25 cellular contexts compared by ENCODE assay signal in genomic region chr10:100895896-100896295, GRCh38. TPM values are rescaled to one million over a fixed set of nuclear protein-coding genes. Genes with fewer than 3 reads are reported as not detected.
DNase-seq lines count a peak whose midpoint lies in the region; ATAC-seq and TF ChIP-seq lines count a peak whose summit lies in the region.
"Had no signal": no experiment of that assay in that cellular context is flagged by ENCODE, and none has a peak within 500 bp of the region (broad histone marks: within the 10 kb centered on the region; RNA-seq: fewer than 3 reads in every experiment).

No MANE protein-coding gene starts in this region.

- no peaks in the 10 kb centered on the region for H3K79me2 ChIP-seq in DOHH2 (ENCODE audit: control insufficient read depth, low read length)

- H3F3A ChIP-seq in DOHH2 (ENCODE audit: control insufficient read depth, insufficient read depth), result peaks cover 18% of the 10 kb centered on the region

- peak overlapping the region; percentile 90 for H3K4me2 ChIP-seq in DOHH2 (ENCODE audit: low read length)

- H3K27ac Mint-ChIP-seq in stimulated activated naive B cell treated with anti-CD40 and anti-IgM and Interleukin-4, amounts not matched to agents 10 μg/mL and 1 μg/mL and 100 μg/mL, for 72 hours, result peak overlapping the region; percentile 47
- H3K27ac Mint-ChIP-seq: activated T-cell treated with anti-CD3 and anti-CD28 coated beads, Interleukin-2, amount 50 U/mL, for 24 hours; immature natural killer cell; naive thymus-derived CD4-positive, alpha-beta T cell; stimulated activated naive CD8-positive, alpha-beta T cell treated with anti-CD3 and anti-CD28 coated beads, Interleukin-15, Interleukin-2, amounts not matched to agents 100 ng/mL and 50 ng/mL, for 24 hours had no signal

- 94% methylated on average over 3 of the region's 3 CpGs for WGBS in esophagus muscularis mucosa

- H3K4me3 Mint-ChIP-seq in stimulated activated naive B cell treated with anti-CD40 and anti-IgM and Interleukin-4, amounts not matched to agents 10 μg/mL and 1 μg/mL and 100 μg/mL, for 72 hours, result peak overlapping the region in 1 of 2 donors; percentile 7
- H3K4me3 Mint-ChIP-seq: activated T-cell treated with anti-CD3 and anti-CD28 coated beads, Interleukin-2, amount 50 U/mL, for 24 hours; immature natural killer cell; naive thymus-derived CD4-positive, alpha-beta T cell; stimulated activated naive CD8-positive, alpha-beta T cell treated with anti-CD3 and anti-CD28 coated beads, Interleukin-15, Interleukin-2, amounts not matched to agents 100 ng/mL and 50 ng/mL, for 24 hours had no signal

- no peaks in the 10 kb centered on the region for H3K36me3 Mint-ChIP-seq in stimulated activated naive B cell treated with anti-CD40 and anti-IgM and Interleukin-4, amounts not matched to agents 10 μg/mL and 1 μg/mL and 100 μg/mL, for 72 hours
- H3K36me3 Mint-ChIP-seq: immature natural killer cell; naive thymus-derived CD4-positive, alpha-beta T cell had no signal

- H3K27me3 Mint-ChIP-seq in stimulated activated naive B cell treated with anti-CD40 and anti-IgM and Interleukin-4, amounts not matched to agents 10 μg/mL and 1 μg/mL and 100 μg/mL, for 72 hours, result peaks cover 13 to 26% of the 10 kb centered on the region in 2 donors

- H3K9me3 Mint-ChIP-seq in stimulated activated naive B cell treated with anti-CD40 and anti-IgM and Interleukin-4, amounts not matched to agents 10 μg/mL and 1 μg/mL and 100 μg/mL, for 72 hours, result no peaks in the 10 kb centered on the region
- H3K9me3 Mint-ChIP-seq: activated T-cell treated with anti-CD3 and anti-CD28 coated beads, Interleukin-2, amount 50 U/mL, for 24 hours; immature natural killer cell; naive thymus-derived CD4-positive, alpha-beta T cell; stimulated activated naive CD8-positive, alpha-beta T cell treated with anti-CD3 and anti-CD28 coated beads, Interleukin-15, Interleukin-2, amounts not matched to agents 100 ng/mL and 50 ng/mL, for 24 hours had no signal

- H4K20me1 ChIP-seq in DOHH2 (ENCODE audit: control insufficient read depth, insufficient read depth, low read depth, low read length), result no peaks in the 10 kb centered on the region
- H4K20me1 ChIP-seq: BLaER1 treated with 17β-estradiol and CSF1 and Interleukin-3, amounts not matched to agents 10 nM and 100 nM had no signal

- TF ChIP-seq CTCF in DOHH2 (IDR thresholded peaks at IDR 0.05; ENCODE audit: low read depth, low read length, poor library complexity, severe bottlenecking) (no peak), esophagus muscularis mucosa (IDR thresholded peaks at IDR 0.05) (no peak)

- H3K27me3 ChIP-seq in DOHH2 (ENCODE audit: control insufficient read depth, low read length) (no peaks in the 10 kb centered on the region), esophagus muscularis mucosa (peaks cover 0 to 65% (median 3%) of the 10 kb centered on the region in 4 donors)
- H3K27me3 ChIP-seq: BLaER1 treated with 17β-estradiol and CSF1 and Interleukin-3, amounts not matched to agents 10 nM and 100 nM had no signal

- peaks cover 9 to 17% of the 10 kb centered on the region in 2 donors for H3K4me1 Mint-ChIP-seq in stimulated activated naive B cell treated with anti-CD40 and anti-IgM and Interleukin-4, amounts not matched to agents 10 μg/mL and 1 μg/mL and 100 μg/mL, for 72 hours
- H3K4me1 Mint-ChIP-seq: immature natural killer cell had no signal

- intact Hi-C loops in esophagus muscularis mucosa (cut with DNase I), result no loop called here

- no peak for TF ChIP-seq EP300 in esophagus muscularis mucosa (IDR thresholded peaks at IDR 0.05)

- H3K9me3 ChIP-seq in DOHH2 (ENCODE audit: control insufficient read depth, insufficient read depth, low read length) (no peaks in the 10 kb centered on the region), esophagus muscularis mucosa (no peaks in the 10 kb centered on the region)
- H3K9me3 ChIP-seq: BLaER1 treated with 17β-estradiol and CSF1 and Interleukin-3, amounts not matched to agents 10 nM and 100 nM; left lung had no signal

- ATAC-seq in stimulated activated naive B cell treated with anti-CD40 and anti-IgM and Interleukin-4, amounts not matched to agents 10 μg/mL and 1 μg/mL and 100 μg/mL, for 72 hours (replicated peaks), result no peak
- ATAC-seq: left lung; naive thymus-derived CD4-positive, alpha-beta T cell had no signal

- TF ChIP-seq POLR2A in esophagus muscularis mucosa (IDR thresholded peaks at IDR 0.05; ENCODE audit: low read depth), result no peak

- H3K4me3 ChIP-seq in DOHH2 (ENCODE audit: low read length), result peak overlapping the region; percentile 67
- H3K4me3 ChIP-seq in esophagus muscularis mucosa, result no peak overlapping the region
- H3K4me3 ChIP-seq: BLaER1 treated with 17β-estradiol and CSF1 and Interleukin-3, amounts not matched to agents 10 nM and 100 nM; GM23248; left lung; skin epidermis had no signal

- DNase-seq in NCI-H82 treated with DMSO at 0.1 percent for 48 hours (lab: John Stamatoyannopoulos, UW; ENCODE audit: unreplicated experiment), result peak; percentile 56
- peak; percentile 87 for DNase-seq in esophagus muscularis mucosa (ENCODE audit: extremely low spot score)
- DNase-seq in stimulated activated naive B cell treated with anti-CD40 and anti-IgM and Interleukin-4, amounts not matched to agents 10 μg/mL and 1 μg/mL and 100 μg/mL, for 72 hours, result no peak
- DNase-seq in occipital lobe (lab: John Stamatoyannopoulos, UW), result no peak
- no peak for DNase-seq in activated T-cell treated with anti-CD3 and anti-CD28 coated beads for 4 hours
- DNase-seq in activated gamma-delta T cell (lab: John Stamatoyannopoulos, UW), result no peak
- DNase-seq: activated CD4-positive, CD25-positive, alpha-beta regulatory T cell treated with anti-CD3 and anti-CD28 coated beads, Interleukin-2, amount 50 U/mL, for 72 hours; activated T-cell treated with anti-CD3 and anti-CD28 coated beads, Interleukin-2, amount 50 U/mL, for 24 hours; central memory CD4-positive, alpha-beta T cell; COR-L47; dermis blood vessel endothelial cell; DMS79 treated with DMSO at 0.1 percent for 48 hours; GM23248; hypothalamus; immature natural killer cell; left lung; naive thymus-derived CD4-positive, alpha-beta T cell; NCI-H2171; NCI-H510A treated with DMSO at 0.1 percent for 48 hours; retina; T-helper 1 cell had no signal

- H3K36me3 ChIP-seq in DOHH2 (ENCODE audit: control insufficient read depth, low read length), result no peaks in the 10 kb centered on the region
- no peaks in the 10 kb centered on the region for H3K36me3 ChIP-seq in esophagus muscularis mucosa
- H3K36me3 ChIP-seq: BLaER1 treated with 17β-estradiol and CSF1 and Interleukin-3, amounts not matched to agents 10 nM and 100 nM; left lung had no signal

- H3K27ac ChIP-seq in DOHH2 (ENCODE audit: low read depth, low read length) (peak overlapping the region; percentile 80), esophagus muscularis mucosa (replicated peaks in 1 of 4) (no peak overlapping the region)
- H3K27ac ChIP-seq: GM23248, left lung, skin epidermis had no signal

- H3K4me1 ChIP-seq in DOHH2 (ENCODE audit: control insufficient read depth, low read length), result peaks cover 28% of the 10 kb centered on the region
- H3K4me1 ChIP-seq in esophagus muscularis mucosa, result no peaks in the 10 kb centered on the region
- H3K4me1 ChIP-seq: left lung had no signal

- no peaks in the 10 kb centered on the region for H3K9me2 ChIP-seq in DOHH2 (replicated peaks; ENCODE audit: control insufficient read depth, low read length)

RNA-seq across cellular contexts. Expression of gene SLF2, which starts 16.9 kb away (rescaled TPM):
- total RNA-seq in esophagus muscularis mucosa (10 to 100 TPM; 19.1 to 34.1 (median 20.8) TPM), occipital lobe (61.9 TPM)

Comparison
In these comparisons a context has a peak if more than half of its experiments do, and no peak if none do; other contexts are left out.
1. DNase-seq: peak in NCI-H82 treated with DMSO at 0.1 percent for 48 hours (single experiment) and esophagus muscularis mucosa (single experiment); none in stimulated activated naive B cell treated with anti-CD40 and anti-IgM and Interleukin-4, amounts not matched to agents 10 μg/mL and 1 μg/mL and 100 μg/mL, for 72 hours (single experiment), occipital lobe (single experiment), activated T-cell treated with anti-CD3 and anti-CD28 coated beads for 4 hours (single experiment) and activated gamma-delta T cell (single experiment).